ENCODE assay signal across 19 cellular contexts in genomic region chr3:72680766-72681165, GRCh38.
DNase-seq lines count a peak whose midpoint lies in the region; ATAC-seq and TF ChIP-seq lines count a peak whose summit lies in the region.
"Had no signal": no experiment of that assay in that cellular context is flagged by ENCODE, and none has a peak within 500 bp of the region (broad histone marks: within the 10 kb centered on the region; RNA-seq: fewer than 3 reads in every experiment).

No MANE protein-coding gene starts in this region.

- no peak overlapping the region for H3K27ac Mint-ChIP-seq in activated naive CD8-positive, alpha-beta T cell treated with anti-CD3 and anti-CD28 coated beads, Interleukin-2, amount 50 U/mL, for 24 hours
- H3K27ac Mint-ChIP-seq in activated naive CD8-positive, alpha-beta T cell treated with anti-CD3 and anti-CD28 coated beads for 36 hours: no peak overlapping the region
- H3K27ac Mint-ChIP-seq in activated T-helper 2 cell treated with anti-CD3 and anti-CD28 coated beads, Interferon-gamma antibody, Interleukin-2, Interleukin-4, amounts not matched to agents 10 μg/mL and 5 μg/mL and 100 μg/mL, durations not matched to agents 14 hours and 24 hours and 36 hours: peak overlapping the region; percentile 42
- H3K27ac Mint-ChIP-seq: CD8-positive, alpha-beta T cell had no signal

- CTCF ChIA-PET in PC-3 (lab: Charles Lee): no interaction called here

- H3K36me3 ChIP-seq in PC-3 (ENCODE audit: low read depth, low read length): no peaks in the 10 kb centered on the region

- no peaks in the 10 kb centered on the region for H3K27me3 Mint-ChIP-seq in activated naive CD8-positive, alpha-beta T cell treated with anti-CD3 and anti-CD28 coated beads, Interleukin-2, amount 50 U/mL, for 24 hours
- H3K27me3 Mint-ChIP-seq in activated naive CD8-positive, alpha-beta T cell treated with anti-CD3 and anti-CD28 coated beads for 36 hours: no peaks in the 10 kb centered on the region
- H3K27me3 Mint-ChIP-seq in activated T-helper 2 cell treated with anti-CD3 and anti-CD28 coated beads, Interferon-gamma antibody, Interleukin-2, Interleukin-4, amounts not matched to agents 10 μg/mL and 5 μg/mL and 100 μg/mL, durations not matched to agents 14 hours and 24 hours and 36 hours (ENCODE audit: low read depth): no peaks in the 10 kb centered on the region

- H3K27me3 ChIP-seq in layer of hippocampus (ENCODE audit: control insufficient read depth, insufficient read depth, low read length): no peaks in the 10 kb centered on the region
- H3K27me3 ChIP-seq in PC-3 (ENCODE audit: low read length): no peaks in the 10 kb centered on the region

- no peaks in the 10 kb centered on the region for H3F3A ChIP-seq in PC-3 (ENCODE audit: low read length, unreplicated experiment)

- peaks cover 14% of the 10 kb centered on the region for H3K4me1 Mint-ChIP-seq in activated naive CD8-positive, alpha-beta T cell treated with anti-CD3 and anti-CD28 coated beads, Interleukin-2, amount 50 U/mL, for 24 hours
- peaks cover 6% of the 10 kb centered on the region for H3K4me1 Mint-ChIP-seq in activated naive CD8-positive, alpha-beta T cell treated with anti-CD3 and anti-CD28 coated beads for 36 hours
- H3K4me1 Mint-ChIP-seq in activated T-helper 2 cell treated with anti-CD3 and anti-CD28 coated beads, Interferon-gamma antibody, Interleukin-2, Interleukin-4, amounts not matched to agents 10 μg/mL and 5 μg/mL and 100 μg/mL, durations not matched to agents 14 hours and 24 hours and 36 hours (ENCODE audit: low read depth): peaks cover 20% of the 10 kb centered on the region

- H3K4me3 ChIP-seq in PC-3 (ENCODE audit: low read length): no peak overlapping the region

- no peak overlapping the region for H2AFZ ChIP-seq in PC-3 (ENCODE audit: low read length)

- H3K79me2 ChIP-seq in PC-3 (ENCODE audit: low read length): no peaks in the 10 kb centered on the region

- H3K9ac ChIP-seq in PC-3 (ENCODE audit: low read length): no peak overlapping the region

- intact Hi-C loops in activated T-helper 2 cell treated with anti-CD3 and anti-CD28 coated beads, Interferon-gamma antibody, Interleukin-2, Interleukin-4, amounts not matched to agents 10 μg/mL and 5 μg/mL and 100 μg/mL, durations not matched to agents 14 hours and 24 hours and 36 hours (cut with micrococcal nuclease): no loop called here
- intact Hi-C loops in PC-3 (cut with micrococcal nuclease): no loop called here

- peak; percentile 37 for ATAC-seq in activated naive CD8-positive, alpha-beta T cell treated with anti-CD3 and anti-CD28 coated beads, Interleukin-2, amount 50 U/mL, for 24 hours
- ATAC-seq in PC-3 (no peak), HG03196 (IDR thresholded peaks at IDR 0.05; ENCODE audit: unreplicated experiment) (no peak)
- ATAC-seq: CD8-positive, alpha-beta T cell; HepG2 had no signal

- no peak overlapping the region for H3K4me3 Mint-ChIP-seq in activated naive CD8-positive, alpha-beta T cell treated with anti-CD3 and anti-CD28 coated beads, Interleukin-2, amount 50 U/mL, for 24 hours
- H3K4me3 Mint-ChIP-seq in activated naive CD8-positive, alpha-beta T cell treated with anti-CD3 and anti-CD28 coated beads for 36 hours: no peak overlapping the region
- no peak overlapping the region for H3K4me3 Mint-ChIP-seq in activated T-helper 2 cell treated with anti-CD3 and anti-CD28 coated beads, Interferon-gamma antibody, Interleukin-2, Interleukin-4, amounts not matched to agents 10 μg/mL and 5 μg/mL and 100 μg/mL, durations not matched to agents 14 hours and 24 hours and 36 hours (ENCODE audit: low read depth)
- H3K4me3 Mint-ChIP-seq: CD8-positive, alpha-beta T cell had no signal

- H3K9me3 ChIP-seq in PC-3 (ENCODE audit: low read length): no peaks in the 10 kb centered on the region

- no peak overlapping the region for H3K4me2 ChIP-seq in PC-3 (ENCODE audit: low read length)

- H3K9me2 ChIP-seq in PC-3 (replicated peaks; ENCODE audit: low read length): no peaks in the 10 kb centered on the region

- H3K4me1 ChIP-seq in PC-3 (ENCODE audit: insufficient read depth, low read length): peaks cover 10% of the 10 kb centered on the region

- BruUV-seq in PC-3 (replicated peaks; lab: Mats Ljungman, UMichigan): no TSS peak

- H3K9me3 Mint-ChIP-seq in activated naive CD8-positive, alpha-beta T cell treated with anti-CD3 and anti-CD28 coated beads, Interleukin-2, amount 50 U/mL, for 24 hours: peaks cover 7% of the 10 kb centered on the region
- peaks cover 2% of the 10 kb centered on the region for H3K9me3 Mint-ChIP-seq in activated naive CD8-positive, alpha-beta T cell treated with anti-CD3 and anti-CD28 coated beads for 36 hours
- peaks cover 4% of the 10 kb centered on the region for H3K9me3 Mint-ChIP-seq in activated T-helper 2 cell treated with anti-CD3 and anti-CD28 coated beads, Interferon-gamma antibody, Interleukin-2, Interleukin-4, amounts not matched to agents 10 μg/mL and 5 μg/mL and 100 μg/mL, durations not matched to agents 14 hours and 24 hours and 36 hours
- H3K9me3 Mint-ChIP-seq: CD8-positive, alpha-beta T cell had no signal

- POLR2A ChIA-PET in PC-3 (lab: Charles Lee; ENCODE audit: unreplicated experiment): no interaction called here

- no peak for TF ChIP-seq CTCF in PC-3 (conservative IDR thresholded peaks at IDR 0.05; ENCODE audit: low read depth, low read length)

- H3K27ac ChIP-seq in layer of hippocampus (ENCODE audit: low read depth, low read length) (peak overlapping the region; percentile 71), temporal lobe (ENCODE audit: low read depth, low read length) (peak overlapping the region; percentile 89), PC-3 (ENCODE audit: low read length) (no peak overlapping the region)

- DNase-seq in activated naive CD8-positive, alpha-beta T cell treated with anti-CD3 and anti-CD28 coated beads, Interleukin-2, amount 50 U/mL, for 24 hours: no peak
- DNase-seq in activated naive CD8-positive, alpha-beta T cell treated with anti-CD3 and anti-CD28 coated beads for 36 hours: no peak
- DNase-seq in activated T-helper 2 cell treated with anti-CD3 and anti-CD28 coated beads, Interferon-gamma antibody, Interleukin-2, Interleukin-4, amounts not matched to agents 10 μg/mL and 5 μg/mL and 100 μg/mL, durations not matched to agents 14 hours and 24 hours and 36 hours (ENCODE audit: low spot score): no peak
- DNase-seq in PC-3 (no peak), SKM-1 (lab: John Stamatoyannopoulos, UW; ENCODE audit: unreplicated experiment) (no peak)
- DNase-seq: CD8-positive, alpha-beta T cell; DMS79; KBM-7; MV-4-11; NCI-H1694 treated with DMSO at 0.1 percent for 48 hours; NCI-H510A; NCI-H748 treated with DMSO at 0.1 percent for 48 hours; OCI-M1; RPMI8226; SIG-M5 had no signal

- no peaks in the 10 kb centered on the region for H3K36me3 Mint-ChIP-seq in activated naive CD8-positive, alpha-beta T cell treated with anti-CD3 and anti-CD28 coated beads, Interleukin-2, amount 50 U/mL, for 24 hours (ENCODE audit: low read depth)
- peaks cover 4% of the 10 kb centered on the region for H3K36me3 Mint-ChIP-seq in activated naive CD8-positive, alpha-beta T cell treated with anti-CD3 and anti-CD28 coated beads for 36 hours
- H3K36me3 Mint-ChIP-seq in activated T-helper 2 cell treated with anti-CD3 and anti-CD28 coated beads, Interferon-gamma antibody, Interleukin-2, Interleukin-4, amounts not matched to agents 10 μg/mL and 5 μg/mL and 100 μg/mL, durations not matched to agents 14 hours and 24 hours and 36 hours (ENCODE audit: low read depth): no peaks in the 10 kb centered on the region
- H3K36me3 Mint-ChIP-seq: CD8-positive, alpha-beta T cell had no signal

- H4K20me1 ChIP-seq in PC-3 (ENCODE audit: low read length): no peaks in the 10 kb centered on the region
